21 cellular contexts compared by ENCODE assay signal in the genomic region with DNA sequence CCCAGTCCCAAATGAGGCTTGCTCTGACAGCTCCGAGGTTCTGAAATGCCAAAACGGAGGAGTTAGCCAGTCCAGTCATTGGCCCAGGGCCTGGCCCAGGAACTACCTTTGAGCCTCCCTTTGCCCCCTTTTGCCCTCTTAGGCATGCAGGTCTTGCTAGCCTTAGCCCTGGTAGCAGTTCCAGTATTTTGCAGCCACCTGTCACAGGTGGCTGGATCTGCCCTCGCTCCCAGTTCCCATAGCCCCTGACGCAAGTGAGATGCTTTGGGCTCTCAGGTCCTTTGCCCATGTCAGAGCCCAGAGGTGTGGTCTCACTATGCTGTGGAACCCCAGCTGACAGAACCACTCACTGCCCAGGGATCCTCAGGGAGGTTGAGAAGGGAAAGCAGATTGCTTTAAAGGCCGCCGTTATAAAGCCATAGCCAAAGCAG. TPM values are rescaled to one million over a fixed set of nuclear protein-coding genes. Genes with fewer than 3 reads are reported as not detected.
DNase-seq lines count a peak whose midpoint lies in the region; ATAC-seq and TF ChIP-seq lines count a peak whose summit lies in the region.
"Had no signal": no experiment of that assay in that cellular context is flagged by ENCODE, and none has a peak within 500 bp of the region (broad histone marks: within the 10 kb centered on the region; RNA-seq: fewer than 3 reads in every experiment).

No MANE protein-coding gene starts in this region.

- H3K27ac Mint-ChIP-seq in natural killer cell treated with Interleukin-12 subunit alpha and Interleukin-12 subunit beta and Interleukin-15 and Interleukin-18, amount 100 ng/mL, for 72 hours, result no peak overlapping the region
- H3K27ac Mint-ChIP-seq in natural killer cell, result no peak overlapping the region
- H3K27ac Mint-ChIP-seq in activated T-helper 2 cell treated with anti-CD3 and anti-CD28 coated beads, Interferon-gamma antibody, Interleukin-2, Interleukin-4, amounts not matched to agents 10 μg/mL and 5 μg/mL and 100 μg/mL, durations not matched to agents 14 hours and 24 hours and 36 hours, result no peak overlapping the region
- no peak overlapping the region for H3K27ac Mint-ChIP-seq in mesothelial cell of epicardium
- H3K27ac Mint-ChIP-seq: activated naive CD8-positive, alpha-beta T cell; CD8-positive, alpha-beta memory T cell; stimulated activated naive CD8-positive, alpha-beta T cell treated with anti-CD3 and anti-CD28 coated beads, Interleukin-15, Interleukin-2, amounts not matched to agents 100 ng/mL and 50 ng/mL, for 24 hours had no signal

- peak; percentile 40 for DNase-seq in natural killer cell treated with Interleukin-12 subunit alpha and Interleukin-12 subunit beta and Interleukin-15 and Interleukin-18, amount 100 ng/mL, for 72 hours (ENCODE audit: low spot score)
- DNase-seq in natural killer cell, result no peak
- peak; percentile 8 for DNase-seq in activated T-helper 2 cell treated with anti-CD3 and anti-CD28 coated beads, Interferon-gamma antibody, Interleukin-2, Interleukin-4, amounts not matched to agents 10 μg/mL and 5 μg/mL and 100 μg/mL, durations not matched to agents 14 hours and 24 hours and 36 hours (ENCODE audit: low spot score)
- peak; percentile 16 to 33 for DNase-seq in mesothelial cell of epicardium (ENCODE audit: low spot score in 2 of 2, unreplicated experiment in 2 of 2)
- DNase-seq in ureter (ENCODE audit: low spot score), result peak; percentile 37
- DNase-seq in H4 (ENCODE audit: low spot score), result no peak
- DNase-seq: activated CD4-positive, alpha-beta T cell treated with anti-CD3 and anti-CD28 coated beads for 48 hours; cortex of kidney; GM23248; MM.1S; NCI-H146; NCI-H2171; NCI-H526 treated with DMSO at 0.1 percent for 48 hours; stimulated activated CD4-positive, alpha-beta T cell treated with anti-CD3 and anti-CD28 coated beads, Interleukin-2, amount 100 ng/mL, for 24 hours; trophoblast cell had no signal

- H3K27me3 Mint-ChIP-seq in natural killer cell treated with Interleukin-12 subunit alpha and Interleukin-12 subunit beta and Interleukin-15 and Interleukin-18, amount 100 ng/mL, for 72 hours, result peaks cover 0 to 3% of the 10 kb centered on the region in 2 donors
- H3K27me3 Mint-ChIP-seq in natural killer cell (ENCODE audit: low read depth in 2 of 2) (no peaks in the 10 kb centered on the region), mesothelial cell of epicardium (ENCODE audit: low read depth) (no peaks in the 10 kb centered on the region)
- peaks cover 4% of the 10 kb centered on the region for H3K27me3 Mint-ChIP-seq in activated T-helper 2 cell treated with anti-CD3 and anti-CD28 coated beads, Interferon-gamma antibody, Interleukin-2, Interleukin-4, amounts not matched to agents 10 μg/mL and 5 μg/mL and 100 μg/mL, durations not matched to agents 14 hours and 24 hours and 36 hours (ENCODE audit: low read depth)
- H3K27me3 Mint-ChIP-seq: stimulated activated naive CD8-positive, alpha-beta T cell treated with anti-CD3 and anti-CD28 coated beads, Interleukin-15, Interleukin-2, amounts not matched to agents 100 ng/mL and 50 ng/mL, for 24 hours had no signal

- H3K4me3 Mint-ChIP-seq in natural killer cell treated with Interleukin-12 subunit alpha and Interleukin-12 subunit beta and Interleukin-15 and Interleukin-18, amount 100 ng/mL, for 72 hours, result no peak overlapping the region
- H3K4me3 Mint-ChIP-seq in natural killer cell (no peak overlapping the region), mesothelial cell of epicardium (no peak overlapping the region)
- H3K4me3 Mint-ChIP-seq in activated T-helper 2 cell treated with anti-CD3 and anti-CD28 coated beads, Interferon-gamma antibody, Interleukin-2, Interleukin-4, amounts not matched to agents 10 μg/mL and 5 μg/mL and 100 μg/mL, durations not matched to agents 14 hours and 24 hours and 36 hours (ENCODE audit: low read depth), result no peak overlapping the region
- H3K4me3 Mint-ChIP-seq: activated naive CD8-positive, alpha-beta T cell; CD8-positive, alpha-beta memory T cell; stimulated activated naive CD8-positive, alpha-beta T cell treated with anti-CD3 and anti-CD28 coated beads, Interleukin-15, Interleukin-2, amounts not matched to agents 100 ng/mL and 50 ng/mL, for 24 hours had no signal

- ATAC-seq in natural killer cell treated with Interleukin-12 subunit alpha and Interleukin-12 subunit beta and Interleukin-15 and Interleukin-18, amount 100 ng/mL, for 72 hours, result no peak
- ATAC-seq in natural killer cell, result no peak
- no peak for ATAC-seq in GM21717 (IDR thresholded peaks at IDR 0.05; ENCODE audit: unreplicated experiment)
- ATAC-seq: K562, pancreas had no signal

- TF ChIP-seq CTCF in natural killer cell (IDR thresholded peaks at IDR 0.05) (no peak), mesothelial cell of epicardium (IDR thresholded peaks at IDR 0.05; ENCODE audit: unreplicated experiment) (no peak)

- H3K9me3 Mint-ChIP-seq in natural killer cell treated with Interleukin-12 subunit alpha and Interleukin-12 subunit beta and Interleukin-15 and Interleukin-18, amount 100 ng/mL, for 72 hours, result no peaks in the 10 kb centered on the region
- no peaks in the 10 kb centered on the region for H3K9me3 Mint-ChIP-seq in natural killer cell
- H3K9me3 Mint-ChIP-seq in activated T-helper 2 cell treated with anti-CD3 and anti-CD28 coated beads, Interferon-gamma antibody, Interleukin-2, Interleukin-4, amounts not matched to agents 10 μg/mL and 5 μg/mL and 100 μg/mL, durations not matched to agents 14 hours and 24 hours and 36 hours, result no peaks in the 10 kb centered on the region
- no peaks in the 10 kb centered on the region for H3K9me3 Mint-ChIP-seq in mesothelial cell of epicardium
- H3K9me3 Mint-ChIP-seq: CD8-positive, alpha-beta memory T cell; stimulated activated naive CD8-positive, alpha-beta T cell treated with anti-CD3 and anti-CD28 coated beads, Interleukin-15, Interleukin-2, amounts not matched to agents 100 ng/mL and 50 ng/mL, for 24 hours had no signal

- H3K4me1 Mint-ChIP-seq in natural killer cell treated with Interleukin-12 subunit alpha and Interleukin-12 subunit beta and Interleukin-15 and Interleukin-18, amount 100 ng/mL, for 72 hours (ENCODE audit: low read depth in 2 of 2), result no peaks in the 10 kb centered on the region
- no peaks in the 10 kb centered on the region for H3K4me1 Mint-ChIP-seq in natural killer cell
- no peaks in the 10 kb centered on the region for H3K4me1 Mint-ChIP-seq in activated T-helper 2 cell treated with anti-CD3 and anti-CD28 coated beads, Interferon-gamma antibody, Interleukin-2, Interleukin-4, amounts not matched to agents 10 μg/mL and 5 μg/mL and 100 μg/mL, durations not matched to agents 14 hours and 24 hours and 36 hours (ENCODE audit: low read depth)
- no peaks in the 10 kb centered on the region for H3K4me1 Mint-ChIP-seq in mesothelial cell of epicardium
- H3K4me1 Mint-ChIP-seq: CD8-positive, alpha-beta memory T cell had no signal

- intact Hi-C loops in natural killer cell (cut with micrococcal nuclease), result no loop called here
- intact Hi-C loops in activated T-helper 2 cell treated with anti-CD3 and anti-CD28 coated beads, Interferon-gamma antibody, Interleukin-2, Interleukin-4, amounts not matched to agents 10 μg/mL and 5 μg/mL and 100 μg/mL, durations not matched to agents 14 hours and 24 hours and 36 hours (cut with micrococcal nuclease), result no loop called here

- H3K36me3 Mint-ChIP-seq in natural killer cell treated with Interleukin-12 subunit alpha and Interleukin-12 subunit beta and Interleukin-15 and Interleukin-18, amount 100 ng/mL, for 72 hours, result no peaks in the 10 kb centered on the region
- H3K36me3 Mint-ChIP-seq in natural killer cell (no peaks in the 10 kb centered on the region), mesothelial cell of epicardium (no peaks in the 10 kb centered on the region)
- no peaks in the 10 kb centered on the region for H3K36me3 Mint-ChIP-seq in activated T-helper 2 cell treated with anti-CD3 and anti-CD28 coated beads, Interferon-gamma antibody, Interleukin-2, Interleukin-4, amounts not matched to agents 10 μg/mL and 5 μg/mL and 100 μg/mL, durations not matched to agents 14 hours and 24 hours and 36 hours (ENCODE audit: low read depth)
- H3K36me3 Mint-ChIP-seq: activated naive CD8-positive, alpha-beta T cell; CD8-positive, alpha-beta memory T cell had no signal

RNA-seq across cellular contexts. Expression of a gene that starts 42.0 kb away (rescaled TPM):
- total RNA-seq in natural killer cell treated with Interleukin-12 subunit alpha and Interleukin-12 subunit beta and Interleukin-15 and Interleukin-18, amount 100 ng/mL, for 72 hours, result not detected
- total RNA-seq in natural killer cell, result not detected
- not detected in 2 replicates for total RNA-seq in activated T-helper 2 cell treated with anti-CD3 and anti-CD28 coated beads, Interferon-gamma antibody, Interleukin-2, Interleukin-4, amounts not matched to agents 10 μg/mL and 5 μg/mL and 100 μg/mL, durations not matched to agents 14 hours and 24 hours and 36 hours
- total RNA-seq in mesothelial cell of epicardium, result 19.6 to 20.7 TPM (median 20.3 TPM) in 3 replicates
- 9.4 TPM for total RNA-seq in ureter
- not detected in 2 replicates for total RNA-seq in H4 (2014; rRNA removed; shearing (Covaris generic))
- total RNA-seq: CD8-positive, alpha-beta memory T cell; GM23248; K562 had no signal

RNA-seq across cellular contexts. Expression of a gene that starts 48.7 kb away (rescaled TPM):
- not detected for total RNA-seq in natural killer cell treated with Interleukin-12 subunit alpha and Interleukin-12 subunit beta and Interleukin-15 and Interleukin-18, amount 100 ng/mL, for 72 hours
- total RNA-seq in natural killer cell (not detected), mesothelial cell of epicardium (0.14 TPM in 1 of 3 replicates, not detected in the others), ureter (not detected)
- total RNA-seq in activated T-helper 2 cell treated with anti-CD3 and anti-CD28 coated beads, Interferon-gamma antibody, Interleukin-2, Interleukin-4, amounts not matched to agents 10 μg/mL and 5 μg/mL and 100 μg/mL, durations not matched to agents 14 hours and 24 hours and 36 hours, result not detected in 2 replicates
- not detected in 2 replicates for total RNA-seq in H4 (2014; rRNA removed; shearing (Covaris generic))
- total RNA-seq: CD8-positive, alpha-beta memory T cell; GM23248; K562; pancreas had no signal

Comparison
In these comparisons a context has a peak if more than half of its experiments do, and no peak if none do; other contexts are left out.
1. DNase-seq: peak in natural killer cell treated with Interleukin-12 subunit alpha and Interleukin-12 subunit beta and Interleukin-15 and Interleukin-18, amount 100 ng/mL, for 72 hours (single experiment), activated T-helper 2 cell treated with anti-CD3 and anti-CD28 coated beads, Interferon-gamma antibody, Interleukin-2, Interleukin-4, amounts not matched to agents 10 μg/mL and 5 μg/mL and 100 μg/mL, durations not matched to agents 14 hours and 24 hours and 36 hours (single experiment), mesothelial cell of epicardium (2 of 2) and ureter (single experiment); none in natural killer cell (single experiment) and H4 (single experiment).
2. RNA of a gene that starts 42.0 kb away (total RNA-seq): 19.6 to 20.7 TPM in mesothelial cell of epicardium and 9.4 TPM in ureter (single experiment); not detected in activated T-helper 2 cell treated with anti-CD3 and anti-CD28 coated beads, Interferon-gamma antibody, Interleukin-2, Interleukin-4, amounts not matched to agents 10 μg/mL and 5 μg/mL and 100 μg/mL, durations not matched to agents 14 hours and 24 hours and 36 hours, not detected in natural killer cell treated with Interleukin-12 subunit alpha and Interleukin-12 subunit beta and Interleukin-15 and Interleukin-18, amount 100 ng/mL, for 72 hours, not detected in natural killer cell and not detected in H4; every median in the first group is over 10 times any median in the second.